ENCODE assay signal across 9 cellular contexts in the genomic region with DNA sequence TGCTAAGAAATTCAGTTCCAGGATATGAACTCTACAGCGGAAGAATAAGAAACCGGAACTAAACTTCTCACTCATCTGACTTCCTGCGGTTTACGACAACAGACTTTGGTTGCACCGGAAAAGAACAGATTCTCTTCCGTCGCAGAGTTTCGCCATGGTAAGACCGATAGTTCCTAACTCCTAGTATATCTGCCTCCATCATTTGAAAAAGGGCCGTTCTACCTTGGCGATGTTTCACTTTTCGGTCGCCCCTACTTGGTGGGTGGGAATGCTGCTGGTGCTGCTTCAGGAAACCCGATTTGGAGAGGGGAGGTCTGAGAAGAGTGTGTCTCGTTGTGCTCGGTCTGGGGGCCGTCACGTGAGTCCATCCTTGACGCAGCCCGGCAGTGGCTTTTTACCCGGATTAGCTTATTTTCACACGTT. TPM values are rescaled to one million over a fixed set of nuclear protein-coding genes. Genes with fewer than 3 reads are reported as not detected.
A peak's percentile ranks its signal among the peaks of the same experiment; 100 is the strongest.
DNase-seq lines count a peak whose midpoint lies in the region; ATAC-seq, FAIRE-seq and TF ChIP-seq lines count a peak whose summit lies in the region.
"Had no signal": no experiment of that assay in that cellular context is flagged by ENCODE, and none has a peak within 500 bp of the region (broad histone marks: within the 10 kb centered on the region; RNA-seq: fewer than 3 reads in every experiment).

A gene (plus strand): TSS at position 132 of the 423 bp plus-strand sequence. CDS start 23 bp downstream, at position 155.

- RAD21 ChIA-PET in HCT116 (lab: Charles Lee; ENCODE audit: low non-redundant PET in 1 of 2, low total read pairs in 2 of 2, uncharacterized antibody in 2 of 2, unreplicated experiment in 2 of 2): no interaction called here

- H3K27ac ChIP-seq in HCT116 (ENCODE audit: low read depth, low read length) (no peak within 1 kb of the TSS), OCI-LY7 (ENCODE audit: low read depth, low read length, poor library complexity, severe bottlenecking) (peak within 1 kb of the TSS; percentile 51)
- H3K27ac ChIP-seq: cardiac muscle cell had no signal

- ATAC-seq in HCT116 (no peak; the same call in 1 of the 2 replicates), mucosa of descending colon (no peak), GM18861 (IDR thresholded peaks at IDR 0.05; ENCODE audit: unreplicated experiment) (no peak), HG02840 (IDR thresholded peaks at IDR 0.05; ENCODE audit: low FRiP score, unreplicated experiment) (no peak)

- H4K20me1 ChIP-seq in HCT116 (ENCODE audit: insufficient read depth) (no peaks in the 10 kb centered on the region), OCI-LY7 (ENCODE audit: insufficient read depth, low read length) (no peaks in the 10 kb centered on the region)

- H3K9me3 ChIP-seq in HCT116 (ENCODE audit: control insufficient read depth in 1 of 2, insufficient read depth in 1 of 2, low read depth in 1 of 2, low read length in 2 of 2): no peaks in the 10 kb centered on the region
- no peaks in the 10 kb centered on the region for H3K9me3 ChIP-seq in OCI-LY7 (ENCODE audit: low read length)
- H3K9me3 ChIP-seq in mucosa of descending colon: no peaks in the 10 kb centered on the region

- H3K4me3 ChIP-seq in HCT116 (replicated peaks in 1 of 2; ENCODE audit: low read depth in 1 of 2, low read length in 2 of 2) (peak within 1 kb of the TSS; percentile 56 to 58), OCI-LY7 (ENCODE audit: low read depth, low read length, poor library complexity, severe bottlenecking) (peak within 1 kb of the TSS; percentile 98), bronchial epithelial cell (ENCODE audit: low read depth, low read length) (peak within 1 kb of the TSS; percentile 56), mucosa of descending colon (peak within 1 kb of the TSS; percentile 28)
- H3K4me3 ChIP-seq: cardiac muscle cell had no signal

- POLR2A ChIA-PET in HCT116 (lab: Charles Lee) (no interaction called here), OCI-LY7 (lab: Charles Lee) (no interaction called here)

- TF ChIP-seq POLR2A in HCT116 (IDR thresholded peaks at IDR 0.05; ENCODE audit: borderline replicate concordance, extremely low read depth, insufficient read depth, insufficient read length): no peak

- intact Hi-C loops in HCT116 (cut with micrococcal nuclease) (no loop called here), OCI-LY7 (cut with micrococcal nuclease; ENCODE audit: unreplicated experiment) (loop anchor here (5.0 kb wide), 1 partner anchor 96 kb away; a partner anchor contains a TSS), mucosa of descending colon (cut with DNase I, micrococcal nuclease) (no loop called here)

- DNase-seq in AG20443 (ENCODE audit: low spot score) (peak; percentile 51), HCT116 (ENCODE audit: low read depth, low spot score) (peak; percentile 22), OCI-LY7 (ENCODE audit: low spot score) (peak; percentile 84), bronchial epithelial cell (ENCODE audit: low read depth) (peak; percentile 64), mucosa of descending colon (peak in 2 of 3 donors; percentile 34 to 55), NOMO-1 (lab: John Stamatoyannopoulos, UW; ENCODE audit: unreplicated experiment in 2 of 2) (no peak)

- peak within 1 kb of the TSS; percentile 51 for H3K4me2 ChIP-seq in HCT116 (ENCODE audit: low read length)
- H3K4me2 ChIP-seq in OCI-LY7 (ENCODE audit: low read length): peak within 1 kb of the TSS; percentile 75

- H3K4me1 ChIP-seq in HCT116 (ENCODE audit: control insufficient read depth in 1 of 2, insufficient read depth in 2 of 2, low read length in 2 of 2) (no peaks in the 10 kb centered on the region; a peak in 1 of 4 replicates), OCI-LY7 (ENCODE audit: insufficient read depth, low read length, poor library complexity, severe bottlenecking) (peaks cover 29% of the 10 kb centered on the region), mucosa of descending colon (ENCODE audit: low read depth) (no peaks in the 10 kb centered on the region)

- H3K9me2 ChIP-seq in HCT116 (ENCODE audit: insufficient read depth): no peaks in the 10 kb centered on the region
- H3K9me2 ChIP-seq in OCI-LY7 (ENCODE audit: insufficient read depth, low read length): no peaks in the 10 kb centered on the region

- H2AFZ ChIP-seq in HCT116 (ENCODE audit: low read depth, low read length, poor library complexity, severe bottlenecking) (no peak within 1 kb of the TSS), OCI-LY7 (ENCODE audit: low read length) (peak within 1 kb of the TSS; percentile 97)

- CTCF ChIA-PET in HCT116 (lab: Charles Lee) (no interaction called here), OCI-LY7 (lab: Charles Lee; ENCODE audit: unreplicated experiment) (no interaction called here)

- H3K79me2 ChIP-seq in HCT116 (ENCODE audit: insufficient read depth, low read length): peaks cover 49% of the 10 kb centered on the region
- H3K79me2 ChIP-seq in OCI-LY7 (ENCODE audit: insufficient read depth, low read depth, low read length): peaks cover 46% of the 10 kb centered on the region

- no peak for FAIRE-seq in bronchial epithelial cell (lab: Jason Lieb, UNC)

- TF ChIP-seq CTCF in HCT116 (IDR thresholded peaks at IDR 0.05 in 2 of 3, conservative IDR thresholded peaks at IDR 0.05 in 1 of 3; ENCODE audit: borderline replicate concordance in 1 of 3, insufficient read depth in 1 of 3, low read depth in 2 of 3, low read length in 2 of 3) (no peak), OCI-LY7 (conservative IDR thresholded peaks at IDR 0.05; ENCODE audit: low read length) (no peak), bronchial epithelial cell (IDR thresholded peaks at IDR 0.05; ENCODE audit: insufficient read depth, low read length, severe bottlenecking) (no peak), mucosa of descending colon (IDR thresholded peaks at IDR 0.05) (no peak)

- H3K36me3 ChIP-seq in HCT116 (ENCODE audit: control insufficient read depth in 1 of 2, insufficient read depth in 2 of 2, low read length in 2 of 2): no peaks in the 10 kb centered on the region
- peaks cover 41% of the 10 kb centered on the region for H3K36me3 ChIP-seq in OCI-LY7 (ENCODE audit: insufficient read depth, low read length)
- peaks cover 7% of the 10 kb centered on the region for H3K36me3 ChIP-seq in bronchial epithelial cell (ENCODE audit: control insufficient read depth, insufficient read depth, low read length)
- no peaks in the 10 kb centered on the region for H3K36me3 ChIP-seq in mucosa of descending colon (ENCODE audit: low read depth)
- H3K36me3 ChIP-seq: cardiac muscle cell had no signal

- BruUV-seq in HCT116 (replicated peaks; lab: Mats Ljungman, UMichigan): TSS peak; percentile 69
- BruUV-seq in OCI-LY7 (replicated peaks; lab: Mats Ljungman, UMichigan): no TSS peak

- peak within 1 kb of the TSS; percentile 68 for H3K9ac ChIP-seq in HCT116 (ENCODE audit: low read length)

- TF ChIP-seq RAD21 in HCT116 (IDR thresholded peaks at IDR 0.05; ENCODE audit: low read depth): no peak

- H3K27me3 ChIP-seq in HCT116 (ENCODE audit: insufficient read depth, low read length) (no peaks in the 10 kb centered on the region), bronchial epithelial cell (ENCODE audit: control insufficient read depth, insufficient read depth, low read length) (no peaks in the 10 kb centered on the region)
- H3K27me3 ChIP-seq: cardiac muscle cell had no signal

TF ChIP-seq in HCT116, 20 proteins besides CTCF, POLR2A, EP300 and RAD21:
- TF ChIP-seq, protein P1, sequence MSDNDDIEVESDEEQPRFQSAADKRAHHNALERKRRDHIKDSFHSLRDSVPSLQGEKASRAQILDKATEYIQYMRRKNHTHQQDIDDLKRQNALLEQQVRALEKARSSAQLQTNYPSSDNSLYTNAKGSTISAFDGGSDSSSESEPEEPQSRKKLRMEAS (IDR thresholded peaks at IDR 0.05): no peak
- TF ChIP-seq POLR2AphosphoS5 (IDR thresholded peaks at IDR 0.05; ENCODE audit: low read depth, low read length) (0 out of 2 replicates have a peak, but pooled peaks have one; percentile 18), CBX3 (IDR thresholded peaks at IDR 0.05; ENCODE audit: low read depth) (no peak)

RNA-seq across cellular contexts. Expression of the gene that starts here (rescaled TPM):
- total RNA-seq in HCT116 (2021; ENCODE audit: unreplicated experiment) (176 TPM), OCI-LY7 (2022) (265 and 283 TPM in 2 replicates), bronchial epithelial cell (0.64 and 711 TPM in 2 replicates), mucosa of descending colon (100 to 1,000 TPM in 2 of 3 donors, not detected in 1; 176 to 215 TPM)
- 177 and 182 TPM in 2 replicates for polyA plus RNA-seq in HCT116 (2012)
- 196 and 211 TPM in 2 replicates for total RNA-seq in OCI-LY7 (2014; rRNA removed; shearing (Covaris generic))
- total RNA-seq: cardiac muscle cell had no signal
- polyA plus RNA-seq: cardiac muscle cell had no signal

Comparison
In these comparisons a context has a peak if more than half of its experiments do, and no peak if none do; other contexts are left out.
1. DNase-seq: peak in AG20443 (single experiment), HCT116 (single experiment), OCI-LY7 (single experiment), bronchial epithelial cell (single experiment) and mucosa of descending colon (2 of 3); none in NOMO-1 (0 of 2).
2. H3K4me3 ChIP-seq: peak in every context shown above with its lines; median percentile 98 in OCI-LY7; 57 in HCT116; 56 in bronchial epithelial cell; 28 in mucosa of descending colon.